ENCODE assay signal across 2 cellular contexts in the genomic region with DNA sequence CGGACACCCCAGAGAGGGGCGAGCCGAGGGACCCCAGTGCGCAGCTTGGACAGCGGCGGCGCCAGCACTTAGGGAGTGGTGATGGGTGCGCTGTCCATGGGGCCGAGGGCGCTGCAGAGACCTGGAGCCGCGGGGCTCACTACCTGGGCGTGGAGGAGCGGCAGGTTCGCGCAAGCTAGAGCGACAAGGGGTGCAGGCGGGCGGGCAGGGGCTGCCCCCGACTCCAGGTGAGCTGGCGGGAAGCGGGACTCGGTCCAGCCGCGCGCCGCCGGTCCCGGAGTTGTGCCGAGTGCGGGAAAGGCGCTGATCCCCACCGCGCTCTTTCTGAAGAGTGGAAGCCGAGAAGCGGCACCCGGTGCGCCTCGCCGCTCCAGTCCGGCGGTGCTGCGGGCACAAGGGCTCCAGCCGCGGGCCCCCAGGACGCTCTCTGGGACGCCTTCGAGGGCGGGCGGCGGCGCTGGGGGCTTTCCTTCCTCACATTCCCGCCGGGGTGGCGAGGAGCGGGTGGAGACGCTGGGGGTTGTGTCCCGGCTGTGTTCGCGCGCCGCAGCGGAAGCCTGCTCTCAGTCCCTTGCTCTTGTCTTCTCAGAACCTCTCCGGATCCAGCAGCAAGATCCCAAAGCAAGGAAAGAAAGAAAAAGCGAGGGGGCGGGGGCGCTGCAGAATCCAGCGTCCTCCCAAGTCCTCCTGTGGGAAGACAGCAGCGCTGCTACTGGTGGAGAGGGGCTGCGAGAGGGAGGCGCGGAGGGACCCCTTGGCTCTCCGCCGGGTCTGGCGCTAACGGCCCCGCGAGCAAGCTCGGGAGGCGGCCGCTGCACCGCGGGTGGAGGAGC.
A peak's percentile ranks its signal among the peaks of the same experiment; 100 is the strongest.
TF ChIP-seq lines count a peak whose summit lies in the region.

A gene with protein sequence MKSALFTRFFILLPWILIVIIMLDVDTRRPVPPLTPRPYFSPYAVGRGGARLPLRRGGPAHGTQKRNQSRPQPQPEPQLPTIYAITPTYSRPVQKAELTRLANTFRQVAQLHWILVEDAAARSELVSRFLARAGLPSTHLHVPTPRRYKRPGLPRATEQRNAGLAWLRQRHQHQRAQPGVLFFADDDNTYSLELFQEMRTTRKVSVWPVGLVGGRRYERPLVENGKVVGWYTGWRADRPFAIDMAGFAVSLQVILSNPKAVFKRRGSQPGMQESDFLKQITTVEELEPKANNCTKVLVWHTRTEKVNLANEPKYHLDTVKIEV (minus strand): TSS at position 610 of the 833 bp plus-strand sequence. CDS start 631 bp downstream, outside the sequence.

TF ChIP-seq in SK-N-SH treated with all-trans-retinoic acid at 6 μM for 48 hours, 23 proteins besides CTCF, POLR2A, EP300 and RAD21:
- TF ChIP-seq BACH2 (CRISPR knock-in tag; IDR thresholded peaks at IDR 0.05; ENCODE audit: borderline replicate concordance) (no peak), ZC3H10 (CRISPR knock-in tag; IDR thresholded peaks at IDR 0.05) (no peak), CSDC2 (CRISPR knock-in tag; IDR thresholded peaks at IDR 0.05) (no peak), TOX (CRISPR knock-in tag; IDR thresholded peaks at IDR 0.05; ENCODE audit: borderline replicate concordance) (no peak), OSR1 (CRISPR knock-in tag; IDR thresholded peaks at IDR 0.05) (no peak), ZNF565 (CRISPR knock-in tag; conservative IDR thresholded peaks at IDR 0.05; ENCODE audit: low read depth) (no peak), ISL1 (CRISPR knock-in tag; IDR thresholded peaks at IDR 0.05) (no peak)
- TF ChIP-seq, protein P1, sequence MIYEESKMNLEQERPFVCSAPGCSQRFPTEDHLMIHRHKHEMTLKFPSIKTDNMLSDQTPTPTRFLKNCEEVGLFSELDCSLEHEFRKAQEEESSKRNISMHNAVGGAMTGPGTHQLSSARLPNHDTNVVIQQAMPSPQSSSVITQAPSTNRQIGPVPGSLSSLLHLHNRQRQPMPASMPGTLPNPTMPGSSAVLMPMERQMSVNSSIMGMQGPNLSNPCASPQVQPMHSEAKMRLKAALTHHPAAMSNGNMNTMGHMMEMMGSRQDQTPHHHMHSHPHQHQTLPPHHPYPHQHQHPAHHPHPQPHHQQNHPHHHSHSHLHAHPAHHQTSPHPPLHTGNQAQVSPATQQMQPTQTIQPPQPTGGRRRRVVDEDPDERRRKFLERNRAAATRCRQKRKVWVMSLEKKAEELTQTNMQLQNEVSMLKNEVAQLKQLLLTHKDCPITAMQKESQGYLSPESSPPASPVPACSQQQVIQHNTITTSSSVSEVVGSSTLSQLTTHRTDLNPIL (CRISPR knock-in tag; IDR thresholded peaks at IDR 0.05; ENCODE audit: low read depth) = no peak
- TF ChIP-seq, protein P2, sequence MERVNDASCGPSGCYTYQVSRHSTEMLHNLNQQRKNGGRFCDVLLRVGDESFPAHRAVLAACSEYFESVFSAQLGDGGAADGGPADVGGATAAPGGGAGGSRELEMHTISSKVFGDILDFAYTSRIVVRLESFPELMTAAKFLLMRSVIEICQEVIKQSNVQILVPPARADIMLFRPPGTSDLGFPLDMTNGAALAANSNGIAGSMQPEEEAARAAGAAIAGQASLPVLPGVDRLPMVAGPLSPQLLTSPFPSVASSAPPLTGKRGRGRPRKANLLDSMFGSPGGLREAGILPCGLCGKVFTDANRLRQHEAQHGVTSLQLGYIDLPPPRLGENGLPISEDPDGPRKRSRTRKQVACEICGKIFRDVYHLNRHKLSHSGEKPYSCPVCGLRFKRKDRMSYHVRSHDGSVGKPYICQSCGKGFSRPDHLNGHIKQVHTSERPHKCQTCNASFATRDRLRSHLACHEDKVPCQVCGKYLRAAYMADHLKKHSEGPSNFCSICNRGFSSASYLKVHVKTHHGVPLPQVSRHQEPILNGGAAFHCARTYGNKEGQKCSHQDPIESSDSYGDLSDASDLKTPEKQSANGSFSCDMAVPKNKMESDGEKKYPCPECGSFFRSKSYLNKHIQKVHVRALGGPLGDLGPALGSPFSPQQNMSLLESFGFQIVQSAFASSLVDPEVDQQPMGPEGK (CRISPR knock-in tag; IDR thresholded peaks at IDR 0.05; ENCODE audit: borderline replicate concordance) = no peak
- TF ChIP-seq, protein P3, sequence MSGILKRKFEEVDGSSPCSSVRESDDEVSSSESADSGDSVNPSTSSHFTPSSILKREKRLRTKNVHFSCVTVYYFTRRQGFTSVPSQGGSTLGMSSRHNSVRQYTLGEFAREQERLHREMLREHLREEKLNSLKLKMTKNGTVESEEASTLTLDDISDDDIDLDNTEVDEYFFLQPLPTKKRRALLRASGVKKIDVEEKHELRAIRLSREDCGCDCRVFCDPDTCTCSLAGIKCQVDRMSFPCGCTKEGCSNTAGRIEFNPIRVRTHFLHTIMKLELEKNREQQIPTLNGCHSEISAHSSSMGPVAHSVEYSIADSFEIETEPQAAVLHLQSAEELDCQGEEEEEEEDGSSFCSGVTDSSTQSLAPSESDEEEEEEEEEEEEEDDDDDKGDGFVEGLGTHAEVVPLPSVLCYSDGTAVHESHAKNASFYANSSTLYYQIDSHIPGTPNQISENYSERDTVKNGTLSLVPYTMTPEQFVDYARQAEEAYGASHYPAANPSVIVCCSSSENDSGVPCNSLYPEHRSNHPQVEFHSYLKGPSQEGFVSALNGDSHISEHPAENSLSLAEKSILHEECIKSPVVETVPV (CRISPR knock-in tag; IDR thresholded peaks at IDR 0.05) = no peak

TF ChIP-seq in H1, 55 proteins besides CTCF, POLR2A, EP300 and RAD21:
- no peak for TF ChIP-seq SIN3A (conservative IDR thresholded peaks at IDR 0.05 in 1 of 2, IDR thresholded peaks at IDR 0.05 in 1 of 2; ENCODE audit: low read depth in 1 of 2, low read length in 2 of 2)
- peak; percentile 90 for TF ChIP-seq EZH2 (IDR thresholded peaks at IDR 0.05; ENCODE audit: low read depth, low read length, severe bottlenecking)
- no peak for TF ChIP-seq GTF2F1 (IDR thresholded peaks at IDR 0.05; ENCODE audit: borderline replicate concordance, low read depth, low read length)
- no peak for TF ChIP-seq CBX8 (IDR thresholded peaks at IDR 0.05; ENCODE audit: borderline replicate concordance, low read depth, low read length)
- TF ChIP-seq ASH2L (IDR thresholded peaks at IDR 0.05; ENCODE audit: low read length) = peak; percentile 48
- TF ChIP-seq, protein P4, sequence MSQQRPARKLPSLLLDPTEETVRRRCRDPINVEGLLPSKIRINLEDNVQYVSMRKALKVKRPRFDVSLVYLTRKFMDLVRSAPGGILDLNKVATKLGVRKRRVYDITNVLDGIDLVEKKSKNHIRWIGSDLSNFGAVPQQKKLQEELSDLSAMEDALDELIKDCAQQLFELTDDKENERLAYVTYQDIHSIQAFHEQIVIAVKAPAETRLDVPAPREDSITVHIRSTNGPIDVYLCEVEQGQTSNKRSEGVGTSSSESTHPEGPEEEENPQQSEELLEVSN (IDR thresholded peaks at IDR 0.05) = peak; percentile 54; the same call in 1 of the 2 replicates
- no peak for TF ChIP-seq SP4 (IDR thresholded peaks at IDR 0.05; ENCODE audit: low read length)
- no peak; the same call in 1 of the 2 replicates for TF ChIP-seq SUZ12 (IDR thresholded peaks at IDR 0.05; ENCODE audit: low read length)
- no peak for TF ChIP-seq FOSL1 (IDR thresholded peaks at IDR 0.05; ENCODE audit: insufficient read depth, low read depth, low read length)
- no peak for TF ChIP-seq TAF1 (IDR thresholded peaks at IDR 0.05; ENCODE audit: low read depth, low read length)
- TF ChIP-seq SRF (IDR thresholded peaks at IDR 0.05; ENCODE audit: low read depth, low read length) = no peak
- TF ChIP-seq CTBP2 (IDR thresholded peaks at IDR 0.05; ENCODE audit: borderline replicate concordance, insufficient read depth, insufficient read length, low read length) = no peak
- TF ChIP-seq, protein P5, sequence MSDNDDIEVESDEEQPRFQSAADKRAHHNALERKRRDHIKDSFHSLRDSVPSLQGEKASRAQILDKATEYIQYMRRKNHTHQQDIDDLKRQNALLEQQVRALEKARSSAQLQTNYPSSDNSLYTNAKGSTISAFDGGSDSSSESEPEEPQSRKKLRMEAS (IDR thresholded peaks at IDR 0.05) = 0 out of 2 replicates have a peak, but pooled peaks have one; percentile 4
- TF ChIP-seq NRF1 (IDR thresholded peaks at IDR 0.05; ENCODE audit: low read depth, low read length) = no peak
- TF ChIP-seq, protein P6, sequence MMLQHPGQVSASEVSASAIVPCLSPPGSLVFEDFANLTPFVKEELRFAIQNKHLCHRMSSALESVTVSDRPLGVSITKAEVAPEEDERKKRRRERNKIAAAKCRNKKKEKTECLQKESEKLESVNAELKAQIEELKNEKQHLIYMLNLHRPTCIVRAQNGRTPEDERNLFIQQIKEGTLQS (IDR thresholded peaks at IDR 0.05; ENCODE audit: insufficient read depth, low read depth, low read length) = no peak
TF ChIP-seq in H1: peak in this region for 4.
